In genomic region chr1:36464605-36465393, GRCh38 we compare ENCODE assay signal across 1 cellular context.
TF ChIP-seq lines count a peak whose summit lies in the region.

No MANE protein-coding gene starts in this region.

TF ChIP-seq in K562, 482 proteins besides CTCF, POLR2A, EP300 and RAD21 (continued from another document):
- TF ChIP-seq ASH1L (IDR thresholded peaks at IDR 0.05; ENCODE audit: borderline replicate concordance, low read depth, partially characterized antibody): peak; percentile 41
- TF ChIP-seq, protein P1, sequence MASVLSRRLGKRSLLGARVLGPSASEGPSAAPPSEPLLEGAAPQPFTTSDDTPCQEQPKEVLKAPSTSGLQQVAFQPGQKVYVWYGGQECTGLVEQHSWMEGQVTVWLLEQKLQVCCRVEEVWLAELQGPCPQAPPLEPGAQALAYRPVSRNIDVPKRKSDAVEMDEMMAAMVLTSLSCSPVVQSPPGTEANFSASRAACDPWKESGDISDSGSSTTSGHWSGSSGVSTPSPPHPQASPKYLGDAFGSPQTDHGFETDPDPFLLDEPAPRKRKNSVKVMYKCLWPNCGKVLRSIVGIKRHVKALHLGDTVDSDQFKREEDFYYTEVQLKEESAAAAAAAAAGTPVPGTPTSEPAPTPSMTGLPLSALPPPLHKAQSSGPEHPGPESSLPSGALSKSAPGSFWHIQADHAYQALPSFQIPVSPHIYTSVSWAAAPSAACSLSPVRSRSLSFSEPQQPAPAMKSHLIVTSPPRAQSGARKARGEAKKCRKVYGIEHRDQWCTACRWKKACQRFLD (CRISPR knock-in tag; IDR thresholded peaks at IDR 0.05): peak; percentile 95; the same call in 1 of the 2 replicates
- TF ChIP-seq NCOA6 (IDR thresholded peaks at IDR 0.05): no peak
- peak; percentile 85 for TF ChIP-seq NFRKB (IDR thresholded peaks at IDR 0.05; ENCODE audit: low read depth)
- TF ChIP-seq, protein P2, sequence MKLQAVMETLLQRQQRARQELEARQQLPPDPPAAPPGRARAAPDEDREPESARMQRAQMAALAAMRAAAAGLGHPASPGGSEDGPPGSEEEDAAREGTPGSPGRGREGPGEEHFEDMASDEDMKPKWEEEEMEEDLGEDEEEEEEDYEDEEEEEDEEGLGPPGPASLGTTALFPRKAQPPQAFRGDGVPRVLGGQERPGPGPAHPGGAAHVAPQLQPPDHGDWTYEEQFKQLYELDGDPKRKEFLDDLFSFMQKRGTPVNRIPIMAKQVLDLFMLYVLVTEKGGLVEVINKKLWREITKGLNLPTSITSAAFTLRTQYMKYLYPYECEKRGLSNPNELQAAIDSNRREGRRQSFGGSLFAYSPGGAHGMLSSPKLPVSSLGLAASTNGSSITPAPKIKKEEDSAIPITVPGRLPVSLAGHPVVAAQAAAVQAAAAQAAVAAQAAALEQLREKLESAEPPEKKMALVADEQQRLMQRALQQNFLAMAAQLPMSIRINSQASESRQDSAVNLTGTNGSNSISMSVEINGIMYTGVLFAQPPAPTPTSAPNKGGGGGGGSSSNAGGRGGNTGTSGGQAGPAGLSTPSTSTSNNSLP (IDR thresholded peaks at IDR 0.05; ENCODE audit: borderline replicate concordance, low read depth, low read length): no peak
- TF ChIP-seq ADNP (tag; IDR thresholded peaks at IDR 0.05): peak; percentile 13; the same call in 1 of the 2 replicates
- TF ChIP-seq ZBTB11 (CRISPR knock-in tag; IDR thresholded peaks at IDR 0.05): peak in 1 of 3 experiments; percentile 78; a peak in 2 of 6 replicates
- TF ChIP-seq GTF2E2 (tag; IDR thresholded peaks at IDR 0.05): no peak; the same call in 1 of the 2 replicates
- no peak for TF ChIP-seq IRF9 (tag; IDR thresholded peaks at IDR 0.05)
- TF ChIP-seq CEBPZ (IDR thresholded peaks at IDR 0.05; ENCODE audit: borderline replicate concordance, low read depth, low read length): no peak
- 0 out of 2 replicates have a peak, but pooled peaks have one; percentile 5 for TF ChIP-seq RB1 (IDR thresholded peaks at IDR 0.05; ENCODE audit: low read depth)
- peak; percentile 85 for TF ChIP-seq ZNF592 (IDR thresholded peaks at IDR 0.05)
- TF ChIP-seq GABPB1 (CRISPR knock-in tag; IDR thresholded peaks at IDR 0.05): peak; percentile 14
- TF ChIP-seq BACH1 (tag; IDR thresholded peaks at IDR 0.05): peak; percentile 75
- TF ChIP-seq VEZF1 (CRISPR knock-in tag; IDR thresholded peaks at IDR 0.05): peak; percentile 68
